Comparison of ENCODE assay signal across 1 cellular context in the genomic region with DNA sequence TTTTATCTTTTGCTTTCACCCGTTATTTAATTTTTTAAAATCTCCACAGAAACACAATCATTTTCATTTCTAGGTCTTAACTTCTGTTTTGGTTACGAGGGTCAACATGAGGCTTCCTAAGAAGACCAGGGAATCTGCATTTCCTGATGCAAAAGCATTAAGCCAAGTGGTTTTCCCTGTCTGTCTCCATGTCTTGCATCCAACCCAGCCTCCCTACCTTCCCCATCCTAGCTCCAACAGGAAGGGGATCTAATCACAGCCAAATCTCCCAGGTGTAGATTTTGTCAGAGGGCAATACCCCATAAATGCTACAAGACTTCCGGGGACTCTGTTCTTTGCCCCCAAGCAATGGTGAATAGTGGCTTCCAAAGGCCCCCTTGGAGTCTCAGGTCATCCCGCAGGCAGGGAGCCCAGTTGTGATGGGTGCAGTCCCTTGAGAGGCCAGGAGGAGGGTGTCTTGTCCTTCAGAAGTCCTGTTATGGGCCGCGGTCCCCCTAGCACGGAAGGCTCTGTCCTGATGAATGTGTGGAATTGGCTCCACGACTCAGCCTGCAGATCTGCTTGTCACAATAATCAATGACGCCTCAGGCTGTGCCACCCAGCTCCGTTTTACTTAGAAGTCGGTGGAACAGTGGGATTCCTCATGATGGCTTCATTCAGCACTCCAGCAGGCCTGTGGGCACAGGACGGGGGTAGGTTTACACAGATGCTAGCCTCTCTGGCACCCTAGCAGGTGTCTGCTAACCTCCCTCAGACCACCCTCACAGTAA.
TF ChIP-seq lines count a peak whose summit lies in the region.

No MANE protein-coding gene starts in this region.

TF ChIP-seq in liver, 16 proteins besides CTCF, POLR2A, EP300 and RAD21 (continued from another document):
- TF ChIP-seq, protein P1, sequence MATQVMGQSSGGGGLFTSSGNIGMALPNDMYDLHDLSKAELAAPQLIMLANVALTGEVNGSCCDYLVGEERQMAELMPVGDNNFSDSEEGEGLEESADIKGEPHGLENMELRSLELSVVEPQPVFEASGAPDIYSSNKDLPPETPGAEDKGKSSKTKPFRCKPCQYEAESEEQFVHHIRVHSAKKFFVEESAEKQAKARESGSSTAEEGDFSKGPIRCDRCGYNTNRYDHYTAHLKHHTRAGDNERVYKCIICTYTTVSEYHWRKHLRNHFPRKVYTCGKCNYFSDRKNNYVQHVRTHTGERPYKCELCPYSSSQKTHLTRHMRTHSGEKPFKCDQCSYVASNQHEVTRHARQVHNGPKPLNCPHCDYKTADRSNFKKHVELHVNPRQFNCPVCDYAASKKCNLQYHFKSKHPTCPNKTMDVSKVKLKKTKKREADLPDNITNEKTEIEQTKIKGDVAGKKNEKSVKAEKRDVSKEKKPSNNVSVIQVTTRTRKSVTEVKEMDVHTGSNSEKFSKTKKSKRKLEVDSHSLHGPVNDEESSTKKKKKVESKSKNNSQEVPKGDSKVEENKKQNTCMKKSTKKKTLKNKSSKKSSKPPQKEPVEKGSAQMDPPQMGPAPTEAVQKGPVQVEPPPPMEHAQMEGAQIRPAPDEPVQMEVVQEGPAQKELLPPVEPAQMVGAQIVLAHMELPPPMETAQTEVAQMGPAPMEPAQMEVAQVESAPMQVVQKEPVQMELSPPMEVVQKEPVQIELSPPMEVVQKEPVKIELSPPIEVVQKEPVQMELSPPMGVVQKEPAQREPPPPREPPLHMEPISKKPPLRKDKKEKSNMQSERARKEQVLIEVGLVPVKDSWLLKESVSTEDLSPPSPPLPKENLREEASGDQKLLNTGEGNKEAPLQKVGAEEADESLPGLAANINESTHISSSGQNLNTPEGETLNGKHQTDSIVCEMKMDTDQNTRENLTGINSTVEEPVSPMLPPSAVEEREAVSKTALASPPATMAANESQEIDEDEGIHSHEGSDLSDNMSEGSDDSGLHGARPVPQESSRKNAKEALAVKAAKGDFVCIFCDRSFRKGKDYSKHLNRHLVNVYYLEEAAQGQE (IDR thresholded peaks at IDR 0.05), result no peak
- no peak for TF ChIP-seq FOXA2 (IDR thresholded peaks at IDR 0.05)
